In genomic region chr6:107539849-107540464, GRCh38 we compare ENCODE assay signal across 17 cellular contexts. TPM values are rescaled to one million over a fixed set of nuclear protein-coding genes. Genes with fewer than 3 reads are reported as not detected.
DNase-seq lines count a peak whose midpoint lies in the region; ATAC-seq and TF ChIP-seq lines count a peak whose summit lies in the region.
"Had no signal": no experiment of that assay in that cellular context is flagged by ENCODE, and none has a peak within 500 bp of the region (broad histone marks: within the 10 kb centered on the region; RNA-seq: fewer than 3 reads in every experiment).

No MANE protein-coding gene starts in this region.

- no peak for TF ChIP-seq CTCF in glutamatergic neuron (IDR thresholded peaks at IDR 0.05; ENCODE audit: partially characterized antibody, unreplicated experiment)
- no peak for TF ChIP-seq CTCF in neural crest cell (conservative IDR thresholded peaks at IDR 0.05)

- peak; percentile 49 for DNase-seq in DMS153 treated with DMSO at 0.1 percent for 48 hours (lab: John Stamatoyannopoulos, UW; ENCODE audit: unreplicated experiment)
- DNase-seq in DMS153 (lab: John Stamatoyannopoulos, UW): no peak
- peak; percentile 53 for DNase-seq in NCI-H774 (lab: John Stamatoyannopoulos, UW)
- DNase-seq in glutamatergic neuron: no peak
- DNase-seq in neural crest cell (ENCODE audit: low read depth, low spot score): no peak
- no peak for DNase-seq in stimulated activated naive CD8-positive, alpha-beta T cell treated with anti-CD3 and anti-CD28 coated beads, Interleukin-15, amount 100 ng/mL, for 72 hours
- no peak for DNase-seq in hypothalamus (lab: John Stamatoyannopoulos, UW)
- DNase-seq in Kasumi-1 (lab: John Stamatoyannopoulos, UW): no peak
- DNase-seq: activated CD4-positive, alpha-beta T cell treated with anti-CD3 and anti-CD28 coated beads for 1 hour; effector memory CD8-positive, alpha-beta T cell; lower lobe of right lung; NCI-H187 treated with DMSO at 0.1 percent for 48 hours; right cardiac atrium; uterus had no signal

- H3K9me3 Mint-ChIP-seq in glutamatergic neuron (ENCODE audit: unreplicated experiment) (no peaks in the 10 kb centered on the region), neural crest cell (no peaks in the 10 kb centered on the region)
- no peaks in the 10 kb centered on the region for H3K9me3 Mint-ChIP-seq in stimulated activated naive CD8-positive, alpha-beta T cell treated with anti-CD3 and anti-CD28 coated beads, Interleukin-15, amount 100 ng/mL, for 72 hours
- H3K9me3 Mint-ChIP-seq: activated naive CD4-positive, alpha-beta T cell treated with anti-CD3 and anti-CD28 coated beads, Interleukin-2, amount 50 U/mL, for 72 hours; activated T-helper 1 cell treated with anti-CD3 and anti-CD28 coated beads, Interleukin-12 subunit alpha, Interleukin-12 subunit beta, Interleukin-2, Interleukin-4 antibody, amounts not matched to agents 30 ng/mL and 10 ng/mL and 1 ng/mL, durations not matched to agents 14 hours and 24 hours and 36 hours; effector memory CD8-positive, alpha-beta T cell had no signal

- H3K27me3 Mint-ChIP-seq in glutamatergic neuron (ENCODE audit: unreplicated experiment): peaks cover 2% of the 10 kb centered on the region
- no peaks in the 10 kb centered on the region for H3K27me3 Mint-ChIP-seq in neural crest cell (ENCODE audit: low read depth)
- H3K27me3 Mint-ChIP-seq in stimulated activated naive CD8-positive, alpha-beta T cell treated with anti-CD3 and anti-CD28 coated beads, Interleukin-15, amount 100 ng/mL, for 72 hours: peaks cover 30% of the 10 kb centered on the region

- peaks cover 6% of the 10 kb centered on the region for H3K36me3 Mint-ChIP-seq in glutamatergic neuron (ENCODE audit: unreplicated experiment)
- H3K36me3 Mint-ChIP-seq in neural crest cell (ENCODE audit: low read depth): peaks cover 10% of the 10 kb centered on the region
- H3K36me3 Mint-ChIP-seq: activated naive CD4-positive, alpha-beta T cell treated with anti-CD3 and anti-CD28 coated beads, Interleukin-2, amount 50 U/mL, for 72 hours had no signal

- no peak for ATAC-seq in stimulated activated naive CD8-positive, alpha-beta T cell treated with anti-CD3 and anti-CD28 coated beads, Interleukin-15, amount 100 ng/mL, for 72 hours
- ATAC-seq: activated naive CD4-positive, alpha-beta T cell treated with anti-CD3 and anti-CD28 coated beads, Interleukin-2, amount 50 U/mL, for 72 hours; effector memory CD8-positive, alpha-beta T cell; right cardiac atrium; Right ventricle myocardium inferior had no signal

- H3K4me1 Mint-ChIP-seq in glutamatergic neuron (ENCODE audit: low read depth, unreplicated experiment): peaks cover 32% of the 10 kb centered on the region
- H3K4me1 Mint-ChIP-seq in neural crest cell: peaks cover 46% of the 10 kb centered on the region
- no peaks in the 10 kb centered on the region for H3K4me1 Mint-ChIP-seq in stimulated activated naive CD8-positive, alpha-beta T cell treated with anti-CD3 and anti-CD28 coated beads, Interleukin-15, amount 100 ng/mL, for 72 hours

- H3K4me3 Mint-ChIP-seq in glutamatergic neuron (ENCODE audit: unreplicated experiment) (no peak overlapping the region), neural crest cell (no peak overlapping the region)
- no peak overlapping the region for H3K4me3 Mint-ChIP-seq in stimulated activated naive CD8-positive, alpha-beta T cell treated with anti-CD3 and anti-CD28 coated beads, Interleukin-15, amount 100 ng/mL, for 72 hours
- H3K4me3 Mint-ChIP-seq: activated T-helper 1 cell treated with anti-CD3 and anti-CD28 coated beads, Interleukin-12 subunit alpha, Interleukin-12 subunit beta, Interleukin-2, Interleukin-4 antibody, amounts not matched to agents 30 ng/mL and 10 ng/mL and 1 ng/mL, durations not matched to agents 14 hours and 24 hours and 36 hours; effector memory CD8-positive, alpha-beta T cell had no signal

- H3K27ac Mint-ChIP-seq in glutamatergic neuron (ENCODE audit: unreplicated experiment): peak overlapping the region; percentile 52
- peak overlapping the region; percentile 90 for H3K27ac Mint-ChIP-seq in neural crest cell (ENCODE audit: unreplicated experiment)
- no peak overlapping the region for H3K27ac Mint-ChIP-seq in stimulated activated naive CD8-positive, alpha-beta T cell treated with anti-CD3 and anti-CD28 coated beads, Interleukin-15, amount 100 ng/mL, for 72 hours
- H3K27ac Mint-ChIP-seq: activated naive CD4-positive, alpha-beta T cell treated with anti-CD3 and anti-CD28 coated beads, Interleukin-2, amount 50 U/mL, for 72 hours; activated T-helper 1 cell treated with anti-CD3 and anti-CD28 coated beads, Interleukin-12 subunit alpha, Interleukin-12 subunit beta, Interleukin-2, Interleukin-4 antibody, amounts not matched to agents 30 ng/mL and 10 ng/mL and 1 ng/mL, durations not matched to agents 14 hours and 24 hours and 36 hours; effector memory CD8-positive, alpha-beta T cell had no signal

RNA-seq across cellular contexts. Expression of gene SOBP, which starts 50.0 kb away (rescaled TPM):
- total RNA-seq in glutamatergic neuron (ENCODE audit: unreplicated experiment): 16.1 TPM
- 23.0 and 24.0 TPM in 2 replicates for total RNA-seq in neural crest cell

Comparison
In these comparisons a context has a peak if more than half of its experiments do, and no peak if none do; other contexts are left out.
1. DNase-seq: peak in DMS153 treated with DMSO at 0.1 percent for 48 hours (single experiment) and NCI-H774 (single experiment); none in DMS153 (single experiment), glutamatergic neuron (single experiment), neural crest cell (single experiment), stimulated activated naive CD8-positive, alpha-beta T cell treated with anti-CD3 and anti-CD28 coated beads, Interleukin-15, amount 100 ng/mL, for 72 hours (0 of 2), hypothalamus (0 of 51) and Kasumi-1 (0 of 2).
2. H3K27ac Mint-ChIP-seq: peak in glutamatergic neuron (single experiment) and neural crest cell (single experiment); none in stimulated activated naive CD8-positive, alpha-beta T cell treated with anti-CD3 and anti-CD28 coated beads, Interleukin-15, amount 100 ng/mL, for 72 hours (0 of 2).